16 cellular contexts compared by ENCODE assay signal in genomic region chr10:16183989-16184643, GRCh38.
"Had no signal": no experiment of that assay in that cellular context is flagged by ENCODE, and none has a peak within 500 bp of the region (broad histone marks: within the 10 kb centered on the region; RNA-seq: fewer than 3 reads in every experiment).

No MANE protein-coding gene starts in this region.

- H3K36me3 ChIP-seq: right lobe of liver, spleen, stomach had no signal

- H3K27ac ChIP-seq: right lobe of liver, spleen, stomach had no signal

- DNase-seq: activated CD4-positive, alpha-beta memory T cell treated with anti-CD3 and anti-CD28 coated beads, Interleukin-2, amount 10 ng/mL, durations not matched to agents 7 days and 5 days; activated CD4-positive, alpha-beta T cell treated with anti-CD3 and anti-CD28 coated beads for 4 hours; activated T-cell treated with anti-CD3 and anti-CD28 coated beads, Interleukin-2, amount 50 U/mL, for 24 hours; amniotic stem cell; effector CD8-positive, alpha-beta T cell; hippocampal formation; nephron progenitor cell; occipital lobe; right lobe of liver; spleen; stimulated activated CD4-positive, alpha-beta T cell treated with anti-CD3 and anti-CD28 coated beads, Interleukin-1b, Interleukin-23, amount 100 ng/mL, for 48 hours; stomach; T-helper 17 cell had no signal

- ATAC-seq: right lobe of liver, T-helper 17 cell, WTC11 had no signal

- FAIRE-seq: endothelial cell of umbilical vein, keratinocyte had no signal

- H3K9me3 ChIP-seq: right lobe of liver, spleen, stomach had no signal

- H3K4me1 ChIP-seq: right lobe of liver, spleen, stomach had no signal

- H3K27me3 ChIP-seq: right lobe of liver, spleen, stomach had no signal

- H3K4me3 ChIP-seq: right lobe of liver, spleen, stomach had no signal
